In the genomic region with DNA sequence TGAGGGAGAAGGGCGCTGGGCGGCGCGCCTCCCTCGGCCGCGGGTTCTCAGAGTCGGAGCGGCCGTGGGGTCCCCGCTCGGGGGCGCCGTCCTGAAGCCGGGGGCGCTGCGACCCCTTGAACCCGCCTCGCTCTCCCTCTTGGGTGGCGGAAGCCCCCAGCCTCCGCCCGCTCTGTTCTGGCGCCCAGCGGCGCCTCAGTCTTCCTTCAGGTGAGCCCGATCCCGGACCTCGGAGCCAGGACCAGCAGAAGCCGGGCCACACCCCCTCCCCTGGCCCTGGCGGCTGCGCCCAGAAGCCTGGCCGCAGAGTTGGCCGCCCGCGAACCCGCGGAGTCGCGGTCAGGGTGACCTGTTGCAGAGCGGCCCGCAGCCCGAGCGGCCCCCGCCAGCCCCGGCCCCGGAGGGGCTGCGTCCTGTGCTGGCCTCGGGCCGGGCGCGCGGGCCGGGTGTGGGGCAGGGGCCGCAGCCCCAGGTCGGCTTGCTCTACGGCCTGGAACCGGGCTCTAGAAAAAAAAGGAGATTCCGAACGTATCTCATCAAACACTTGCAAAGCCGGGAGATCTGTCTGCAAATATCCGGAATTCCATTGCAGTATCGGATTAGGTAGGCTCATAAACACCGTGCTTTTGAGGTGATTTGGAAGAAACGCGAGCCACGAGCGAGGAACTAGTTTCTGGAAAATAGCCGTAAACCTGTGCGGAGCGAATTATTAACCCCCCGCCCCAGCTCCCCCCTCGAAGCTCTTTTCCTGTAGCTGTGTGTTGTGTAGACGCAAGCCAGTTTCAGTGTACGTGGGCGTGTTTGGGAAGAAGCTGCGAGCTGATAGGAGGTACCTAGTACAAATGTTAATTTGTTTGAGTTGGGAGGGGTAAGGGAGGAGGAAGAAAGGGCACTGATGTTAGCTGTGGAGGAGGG, we compare ENCODE assay signal across 8 cellular contexts. TPM values are rescaled to one million over a fixed set of nuclear protein-coding genes. Genes with fewer than 3 reads are reported as not detected.
DNase-seq lines count a peak whose midpoint lies in the region; ATAC-seq, FAIRE-seq and TF ChIP-seq lines count a peak whose summit lies in the region.

No MANE protein-coding gene starts in this region.

- H3K4me3 Mint-ChIP-seq in nephron progenitor cell = peak overlapping the region; percentile 92

- under 1% methylated on average over 76 of the region's 76 CpGs for whole genome bisulfite sequencing in HUES64

- peak overlapping the region; percentile 88 for H3K4me3 ChIP-seq in HUES64 (ENCODE audit: low read length)
- H3K4me3 ChIP-seq in fibroblast of villous mesenchyme (ENCODE audit: low read depth, low read length) = peak overlapping the region; percentile 89

- peak; percentile 95 for FAIRE-seq in RCC 7860 (lab: Jason Lieb, UNC)

- H3K9me3 Mint-ChIP-seq in nephron progenitor cell = peaks cover 22% of the 10 kb centered on the region

- peak overlapping the region; percentile 98 for H3K27ac Mint-ChIP-seq in nephron progenitor cell

- peak overlapping the region; percentile 78 for H3K27ac ChIP-seq in HUES64 (ENCODE audit: low read depth, low read length)
- H3K27ac ChIP-seq in temporal lobe (ENCODE audit: low read depth, low read length) = peak overlapping the region; percentile 36

- H3K36me3 Mint-ChIP-seq in nephron progenitor cell (ENCODE audit: low read depth) = peaks cover 32% of the 10 kb centered on the region

- H3K27me3 Mint-ChIP-seq in nephron progenitor cell (ENCODE audit: low read depth, poor library complexity) = peaks cover 4% of the 10 kb centered on the region

- no peaks in the 10 kb centered on the region for H3K9me3 ChIP-seq in HUES64 (ENCODE audit: insufficient read depth, low read depth, low read length)

- ATAC-seq in GM21526 (IDR thresholded peaks at IDR 0.05; ENCODE audit: low FRiP score, unreplicated experiment) = peak; percentile 53

- no peaks in the 10 kb centered on the region for H3K36me3 ChIP-seq in HUES64 (ENCODE audit: insufficient read depth, low read length)

- peaks cover 13% of the 10 kb centered on the region; the same call in 1 of the 2 replicates for H3K27me3 ChIP-seq in HUES64 (ENCODE audit: insufficient read depth, low read length)

- peak; percentile 72 for DNase-seq in DMS114 treated with DMSO at 0.1 percent for 48 hours (lab: John Stamatoyannopoulos, UW; ENCODE audit: unreplicated experiment)
- peak; percentile 90 for DNase-seq in RCC 7860 (ENCODE audit: low spot score)
- DNase-seq in activated gamma-delta T cell treated with Interleukin-2 at 50 U/mL for 16 hours = peak; percentile 45
- DNase-seq in fibroblast of villous mesenchyme (ENCODE audit: low read depth) = peak; percentile 89
- peak; percentile 65 for DNase-seq in nephron progenitor cell

- peak overlapping the region; percentile 70 for H3K9ac ChIP-seq in HUES64 (ENCODE audit: low read depth, low read length)

- peaks cover 23% of the 10 kb centered on the region for H3K4me1 ChIP-seq in HUES64 (ENCODE audit: insufficient read depth, low read length)

- H3K4me1 Mint-ChIP-seq in nephron progenitor cell = peaks cover 39% of the 10 kb centered on the region

- TF ChIP-seq CTCF in fibroblast of villous mesenchyme (IDR thresholded peaks at IDR 0.05; ENCODE audit: insufficient read depth, low read depth, low read length) (no peak), nephron progenitor cell (IDR thresholded peaks at IDR 0.05) (no peak)

RNA-seq across cellular contexts. Expression of gene RALGPS2, which starts 0.8 kb away (rescaled TPM):
- polyA plus RNA-seq in HUES64 (2013, experiment 1 of 2) = 23.3 TPM
- polyA plus RNA-seq in HUES64 (2013, experiment 2 of 2) = 25.3 TPM
- total RNA-seq in fibroblast of villous mesenchyme (38.0 and 41.6 TPM in 2 replicates), temporal lobe (48.2 TPM)

Comparison
In these comparisons a context has a peak if more than half of its experiments do, and no peak if none do; other contexts are left out.
1. Peak in every context shown above with its lines: DNase-seq, ATAC-seq, H3K4me3 ChIP-seq and H3K27ac ChIP-seq.